Comparison of ENCODE assay signal across 34 cellular contexts in genomic region chr3:128040660-128041059, GRCh38.
"Had no signal": no experiment of that assay in that cellular context is flagged by ENCODE, and none has a peak within 500 bp of the region (broad histone marks: within the 10 kb centered on the region; RNA-seq: fewer than 3 reads in every experiment).

No MANE protein-coding gene starts in this region.

- H3K27ac Mint-ChIP-seq: activated CD4-positive, alpha-beta memory T cell treated with anti-CD3 and anti-CD28 coated beads, Interleukin-2, amount 10 ng/mL, durations not matched to agents 7 days and 5 days; activated CD8-positive, alpha-beta memory T cell treated with anti-CD3 and anti-CD28 coated beads, Interleukin-2, amount 10 ng/mL, durations not matched to agents 7 days and 5 days; activated naive CD4-positive, alpha-beta T cell treated with anti-CD3 and anti-CD28 coated beads, Interleukin-2, amount 50 U/mL, for 24 hours; activated naive CD8-positive, alpha-beta T cell treated with anti-CD3 and anti-CD28 coated beads, Interleukin-2, amount 10 ng/mL, durations not matched to agents 7 days and 5 days; activated T-helper 2 cell treated with anti-CD3 and anti-CD28 coated beads, Interferon-gamma antibody, Interleukin-2, Interleukin-4, amounts not matched to agents 10 μg/mL and 5 μg/mL and 100 μg/mL, durations not matched to agents 14 hours and 24 hours and 36 hours; T-cell; T-helper 17 cell had no signal

- H3K27ac ChIP-seq: ascending aorta, breast epithelium, Peyer's patch, SJSA1, WERI-Rb-1 had no signal

- H3K4me1 ChIP-seq: ascending aorta, breast epithelium, Peyer's patch, SJSA1 had no signal

- H3K9me3 Mint-ChIP-seq: activated CD4-positive, alpha-beta memory T cell treated with anti-CD3 and anti-CD28 coated beads, Interleukin-2, amount 10 ng/mL, durations not matched to agents 7 days and 5 days; activated naive CD4-positive, alpha-beta T cell treated with anti-CD3 and anti-CD28 coated beads, Interleukin-2, amount 50 U/mL, for 24 hours; activated naive CD8-positive, alpha-beta T cell treated with anti-CD3 and anti-CD28 coated beads, Interleukin-2, amount 10 ng/mL, durations not matched to agents 7 days and 5 days; activated T-helper 2 cell treated with anti-CD3 and anti-CD28 coated beads, Interferon-gamma antibody, Interleukin-2, Interleukin-4, amounts not matched to agents 10 μg/mL and 5 μg/mL and 100 μg/mL, durations not matched to agents 14 hours and 24 hours and 36 hours; T-cell had no signal

- H3K9me3 ChIP-seq: ascending aorta, breast epithelium, Peyer's patch, SJSA1, SK-N-SH had no signal

- H3K4me3 ChIP-seq: ascending aorta, breast epithelium, Peyer's patch, SJSA1 had no signal

- H3K9ac ChIP-seq: SK-N-SH had no signal

- H3K36me3 ChIP-seq: ascending aorta, breast epithelium, Peyer's patch, SJSA1, WERI-Rb-1 had no signal

- ATAC-seq: activated CD8-positive, alpha-beta memory T cell treated with anti-CD3 and anti-CD28 coated beads, Interleukin-2, amount 10 ng/mL, durations not matched to agents 7 days and 5 days; PC-3; T-cell; T-helper 17 cell had no signal

- H3K4me2 ChIP-seq: SK-N-SH had no signal

- H3K27me3 ChIP-seq: ascending aorta, breast epithelium, Peyer's patch had no signal

- DNase-seq: activated CD4-positive, alpha-beta memory T cell treated with anti-CD3 and anti-CD28 coated beads, Interleukin-2, amount 10 ng/mL, durations not matched to agents 7 days and 5 days; activated CD4-positive, alpha-beta T cell treated with anti-CD3 and anti-CD28 coated beads for 1 hour; activated CD4-positive, alpha-beta T cell treated with anti-CD3 and anti-CD28 coated beads for 48 hours; activated CD4-positive, CD25-positive, alpha-beta regulatory T cell; activated CD8-positive, alpha-beta memory T cell treated with anti-CD3 and anti-CD28 coated beads for 24 hours; activated CD8-positive, alpha-beta memory T cell treated with anti-CD3 and anti-CD28 coated beads, Interleukin-2, amount 10 ng/mL, durations not matched to agents 7 days and 5 days; activated gamma-delta T cell; activated naive CD4-positive, alpha-beta T cell treated with Interleukin-2 at 50 U/mL for 16 hours; activated naive CD8-positive, alpha-beta T cell treated with anti-CD3 and anti-CD28 coated beads, Interleukin-2, amount 10 ng/mL, durations not matched to agents 7 days and 5 days; activated T-cell treated with anti-CD3 and anti-CD28 coated beads, Interleukin-2, amount 50 U/mL, for 1 hour; cortex of kidney; KG1; MV-4-11; NCI-H1092; NCI-H1436 treated with DMSO at 0.1 percent for 48 hours; NCI-H2029 treated with DMSO at 0.1 percent for 48 hours; NCI-H2107; NCI-H2171; NCI-H510A; NCI-H526 treated with DMSO at 0.1 percent for 48 hours; NCI-H774; PC-3; Peyer's patch; RPMI8226; SHP77 treated with DMSO at 0.1 percent for 48 hours; SK-N-SH; T-cell; T-helper 17 cell; WERI-Rb-1 had no signal

- H3K36me3 Mint-ChIP-seq: activated CD8-positive, alpha-beta memory T cell treated with anti-CD3 and anti-CD28 coated beads, Interleukin-2, amount 10 ng/mL, durations not matched to agents 7 days and 5 days; activated naive CD4-positive, alpha-beta T cell treated with anti-CD3 and anti-CD28 coated beads, Interleukin-2, amount 50 U/mL, for 24 hours; activated naive CD8-positive, alpha-beta T cell treated with anti-CD3 and anti-CD28 coated beads, Interleukin-2, amount 10 ng/mL, durations not matched to agents 7 days and 5 days; T-cell had no signal

- H3K4me1 Mint-ChIP-seq: activated CD4-positive, alpha-beta memory T cell treated with anti-CD3 and anti-CD28 coated beads, Interleukin-2, amount 10 ng/mL, durations not matched to agents 7 days and 5 days; activated CD8-positive, alpha-beta memory T cell treated with anti-CD3 and anti-CD28 coated beads, Interleukin-2, amount 10 ng/mL, durations not matched to agents 7 days and 5 days; activated naive CD4-positive, alpha-beta T cell treated with anti-CD3 and anti-CD28 coated beads, Interleukin-2, amount 50 U/mL, for 24 hours; activated naive CD8-positive, alpha-beta T cell treated with anti-CD3 and anti-CD28 coated beads, Interleukin-2, amount 10 ng/mL, durations not matched to agents 7 days and 5 days; T-cell; T-helper 17 cell had no signal

- H3K4me3 Mint-ChIP-seq: activated CD4-positive, alpha-beta memory T cell treated with anti-CD3 and anti-CD28 coated beads, Interleukin-2, amount 10 ng/mL, durations not matched to agents 7 days and 5 days; activated CD8-positive, alpha-beta memory T cell treated with anti-CD3 and anti-CD28 coated beads, Interleukin-2, amount 10 ng/mL, durations not matched to agents 7 days and 5 days; activated naive CD4-positive, alpha-beta T cell treated with anti-CD3 and anti-CD28 coated beads, Interleukin-2, amount 50 U/mL, for 24 hours; activated naive CD8-positive, alpha-beta T cell treated with anti-CD3 and anti-CD28 coated beads, Interleukin-2, amount 10 ng/mL, durations not matched to agents 7 days and 5 days; T-cell; T-helper 17 cell had no signal
